ENCODE assay signal across 10 cellular contexts in the genomic region with DNA sequence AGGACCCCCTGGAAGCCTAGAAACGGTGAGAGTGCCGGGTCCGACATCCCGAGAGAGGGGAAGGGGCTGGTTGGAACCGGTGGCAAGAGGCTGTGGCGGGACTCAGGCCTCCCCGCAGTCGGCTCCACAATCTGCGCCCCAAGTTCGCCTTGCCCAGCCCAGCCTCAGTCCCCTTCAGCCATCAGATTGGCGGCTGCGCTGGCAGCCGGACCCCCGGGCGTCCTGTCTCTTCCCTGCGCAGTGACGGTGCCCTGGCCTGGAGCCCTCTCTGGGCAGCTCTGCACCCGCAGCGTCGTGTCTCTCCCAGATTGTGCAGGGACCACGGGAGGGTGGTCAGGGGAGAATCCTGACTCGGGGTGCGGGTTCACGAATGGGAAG. TPM values are rescaled to one million over a fixed set of nuclear protein-coding genes. Genes with fewer than 3 reads are reported as not detected.
DNase-seq lines count a peak whose midpoint lies in the region; ATAC-seq, FAIRE-seq and TF ChIP-seq lines count a peak whose summit lies in the region.
"Had no signal": no experiment of that assay in that cellular context is flagged by ENCODE, and none has a peak within 500 bp of the region (broad histone marks: within the 10 kb centered on the region; RNA-seq: fewer than 3 reads in every experiment).

No MANE protein-coding gene starts in this region.

- ATAC-seq in activated T-cell treated with anti-CD3 and anti-CD28 coated beads, Interleukin-2, amount 50 U/mL, for 72 hours (replicated peaks in 1 of 2), result peak; percentile 36 to 53
- ATAC-seq in activated B cell treated with CpG ODN at 0.5 μM for 24 hours (ENCODE audit: low read depth), result peak; percentile 12
- no peak for ATAC-seq in GM21526 (IDR thresholded peaks at IDR 0.05; ENCODE audit: low FRiP score, unreplicated experiment)
- ATAC-seq in HG02870 (IDR thresholded peaks at IDR 0.05; ENCODE audit: unreplicated experiment), result no peak

- H3K27ac ChIP-seq in kidney (ENCODE audit: low read depth in 2 of 2, low read length in 2 of 2), result no peak overlapping the region
- H3K27ac ChIP-seq in tibial artery, result no peak overlapping the region

- H3K9me3 Mint-ChIP-seq in activated T-cell treated with anti-CD3 and anti-CD28 coated beads, Interleukin-2, amount 50 U/mL, for 72 hours, result peaks cover 2 to 4% of the 10 kb centered on the region in 2 donors
- H3K9me3 Mint-ChIP-seq in activated B cell treated with CpG ODN at 0.5 μM for 24 hours, result no peaks in the 10 kb centered on the region

- DNase-seq in activated T-cell treated with anti-CD3 and anti-CD28 coated beads, Interleukin-2, amount 50 U/mL, for 72 hours, result peak in 1 of 2 donors; percentile 9
- no peak for DNase-seq in activated T-cell treated with anti-CD3 and anti-CD28 coated beads, Interleukin-2, amount 50 U/mL, for 1 hour
- DNase-seq in activated B cell treated with CpG ODN at 0.5 μM for 24 hours, result no peak
- DNase-seq in kidney, result peak; percentile 70
- no peak for DNase-seq in tibial artery
- DNase-seq in HPDE6-E6E7 (ENCODE audit: extremely low spot score), result no peak
- DNase-seq: GOT3, NCI-H187 treated with DMSO at 0.1 percent for 48 hours had no signal

- no peaks in the 10 kb centered on the region for H3K27me3 Mint-ChIP-seq in activated T-cell treated with anti-CD3 and anti-CD28 coated beads, Interleukin-2, amount 50 U/mL, for 72 hours (ENCODE audit: low read depth)
- H3K27me3 Mint-ChIP-seq in activated B cell treated with CpG ODN at 0.5 μM for 24 hours, result no peaks in the 10 kb centered on the region

- POLR2A ChIA-PET in activated B cell treated with CpG ODN at 0.5 μM for 24 hours (lab: Charles Lee), result interaction anchor here (0.6 to 1.2 kb wide), 4 partner anchors 482 to 1128 kb away, joined by 3 to 6 read pairs (median 4); a partner anchor contains a TSS

- H3K9ac ChIP-seq in kidney (ENCODE audit: low read length in 2 of 2), result no peak overlapping the region

- H3K36me3 ChIP-seq in kidney (ENCODE audit: control insufficient read depth in 1 of 2, insufficient read depth in 2 of 2, low read length in 2 of 2), result no peaks in the 10 kb centered on the region
- no peaks in the 10 kb centered on the region for H3K36me3 ChIP-seq in tibial artery

- TF ChIP-seq CTCF in activated B cell treated with CpG ODN at 0.5 μM for 24 hours (IDR thresholded peaks at IDR 0.05), result no peak
- TF ChIP-seq CTCF in kidney (IDR thresholded peaks at IDR 0.05; ENCODE audit: borderline replicate concordance, extremely low read depth, insufficient read depth), result no peak
- no peak for TF ChIP-seq CTCF in tibial artery (IDR thresholded peaks at IDR 0.05)

- H3K27me3 ChIP-seq in tibial artery, result no peaks in the 10 kb centered on the region

- H3K4me3 ChIP-seq in kidney (ENCODE audit: low read length in 2 of 2) (peak overlapping the region; percentile 66 to 68), tibial artery (peak overlapping the region; percentile 58 to 90)

- H3K4me1 ChIP-seq in kidney (ENCODE audit: control insufficient read depth in 1 of 2, insufficient read depth in 1 of 2, low read depth in 1 of 2, low read length in 2 of 2) (no peaks in the 10 kb centered on the region), tibial artery (peaks cover 0 to 6% (median 2%) of the 10 kb centered on the region in 4 donors)

- H3K27ac Mint-ChIP-seq in activated T-cell treated with anti-CD3 and anti-CD28 coated beads, Interleukin-2, amount 50 U/mL, for 72 hours, result no peak overlapping the region
- H3K27ac Mint-ChIP-seq in activated B cell treated with CpG ODN at 0.5 μM for 24 hours, result peak overlapping the region; percentile 70

- intact Hi-C loops in activated B cell treated with CpG ODN at 0.5 μM for 24 hours (cut with micrococcal nuclease), result loop anchor here (2.0 to 10.0 kb wide), 3 partner anchors 760 to 1124 kb away; a partner anchor contains a TSS
- intact Hi-C loops in kidney (cut with DNase I), result no loop called here
- intact Hi-C loops in tibial artery (cut with DNase I; ENCODE audit: low total_unique reads), result no loop called here

- H3K4me1 Mint-ChIP-seq in activated T-cell treated with anti-CD3 and anti-CD28 coated beads, Interleukin-2, amount 50 U/mL, for 72 hours (ENCODE audit: low read depth), result no peaks in the 10 kb centered on the region
- H3K4me1 Mint-ChIP-seq in activated B cell treated with CpG ODN at 0.5 μM for 24 hours, result peaks cover 9% of the 10 kb centered on the region

- H3K9me3 ChIP-seq in kidney (ENCODE audit: control insufficient read depth in 1 of 2, low read length in 2 of 2) (no peaks in the 10 kb centered on the region), tibial artery (no peaks in the 10 kb centered on the region)

- CTCF ChIA-PET in activated B cell treated with CpG ODN at 0.5 μM for 24 hours (lab: Charles Lee), result no interaction called here

- H3K36me3 Mint-ChIP-seq in activated T-cell treated with anti-CD3 and anti-CD28 coated beads, Interleukin-2, amount 50 U/mL, for 72 hours (ENCODE audit: insufficient read depth in 2 of 2), result peaks cover 2 to 15% of the 10 kb centered on the region in 2 donors
- H3K36me3 Mint-ChIP-seq in activated B cell treated with CpG ODN at 0.5 μM for 24 hours (ENCODE audit: low read depth), result peaks cover 4% of the 10 kb centered on the region

- peak overlapping the region; percentile 86 to 92 for H3K4me3 Mint-ChIP-seq in activated T-cell treated with anti-CD3 and anti-CD28 coated beads, Interleukin-2, amount 50 U/mL, for 72 hours
- H3K4me3 Mint-ChIP-seq in activated B cell treated with CpG ODN at 0.5 μM for 24 hours, result peak overlapping the region; percentile 93

- no peak for FAIRE-seq in kidney (lab: Jason Lieb, UNC)

RNA-seq across cellular contexts. Expression of a gene that starts 0.3 kb away (rescaled TPM):
- 1 to 10 TPM in 1 of 2 donors, under 1 TPM in 1; 0.93 to 2.7 TPM for total RNA-seq in activated T-cell treated with anti-CD3 and anti-CD28 coated beads, Interleukin-2, amount 50 U/mL, for 72 hours
- 0.71 and 1.2 TPM in 2 replicates for total RNA-seq in activated B cell treated with CpG ODN at 0.5 μM for 24 hours
- total RNA-seq in kidney, result 0.25 TPM
- not detected for polyA plus RNA-seq in kidney (ENCODE audit: insufficient read depth, low read depth, low replicate concordance)

Comparison
In these comparisons a context has a peak if more than half of its experiments do, and no peak if none do; other contexts are left out.
1. ATAC-seq: peak in activated T-cell treated with anti-CD3 and anti-CD28 coated beads, Interleukin-2, amount 50 U/mL, for 72 hours (2 of 2) and activated B cell treated with CpG ODN at 0.5 μM for 24 hours (single experiment); none in GM21526 (single experiment) and HG02870 (single experiment).